1 cellular context compared by ENCODE assay signal in genomic region chr22:31284241-31284745, GRCh38.
TF ChIP-seq lines count a peak whose summit lies in the region.

No MANE protein-coding gene starts in this region.

TF ChIP-seq in WTC11, 78 proteins besides CTCF, POLR2A, EP300 and RAD21 (continued from another document):
- TF ChIP-seq ZBTB43 (CRISPR knock-in tag; IDR thresholded peaks at IDR 0.05) (no peak), NFATC4 (CRISPR knock-in tag; IDR thresholded peaks at IDR 0.05) (no peak)
TF ChIP-seq in WTC11: peak in this region for 0.
